Comparison of ENCODE assay signal across 7 cellular contexts in genomic region chr5:171942112-171942516, GRCh38.
DNase-seq lines count a peak whose midpoint lies in the region; ATAC-seq and TF ChIP-seq lines count a peak whose summit lies in the region.
"Not testable (repeated sequence)": the region's sequence is repeated elsewhere in the genome, so short reads cannot be mapped to it uniquely, and the experiment has no call there.

No MANE protein-coding gene starts in this region.

- ATAC-seq in GM18858 (IDR thresholded peaks at IDR 0.05; ENCODE audit: unreplicated experiment), result peak; percentile 42
- peak; percentile 38 for ATAC-seq in GM21390 (IDR thresholded peaks at IDR 0.05; ENCODE audit: unreplicated experiment)
- ATAC-seq in HG02884 (IDR thresholded peaks at IDR 0.05; ENCODE audit: unreplicated experiment), result peak; percentile 46
- ATAC-seq in HG03442 (IDR thresholded peaks at IDR 0.05; ENCODE audit: unreplicated experiment), result peak; percentile 56
- peak; percentile 34 for ATAC-seq in activated B cell treated with CpG ODN at 0.5 μM for 24 hours (ENCODE audit: low read depth)
- peak; percentile 75 for ATAC-seq in central memory CD8-positive, alpha-beta T cell (replicated peaks; ENCODE audit: extremely low read depth, poor library complexity, severe bottlenecking)
- ATAC-seq in naive thymus-derived CD4-positive, alpha-beta T cell, result peak; percentile 29

- H3K36me3 Mint-ChIP-seq in activated B cell treated with CpG ODN at 0.5 μM for 24 hours (ENCODE audit: low read depth), result peaks cover 15% of the 10 kb centered on the region
- H3K36me3 Mint-ChIP-seq in central memory CD8-positive, alpha-beta T cell (ENCODE audit: insufficient read depth), result not testable (repeated sequence)
- peaks cover 0 to 11% (median 0%) of the 10 kb centered on the region in 5 donors for H3K36me3 Mint-ChIP-seq in naive thymus-derived CD4-positive, alpha-beta T cell

- H3K9me3 Mint-ChIP-seq in activated B cell treated with CpG ODN at 0.5 μM for 24 hours; central memory CD8-positive, alpha-beta T cell; naive thymus-derived CD4-positive, alpha-beta T cell: not testable (repeated sequence)

- not testable (repeated sequence) for TF ChIP-seq CTCF in activated B cell treated with CpG ODN at 0.5 μM for 24 hours (IDR thresholded peaks at IDR 0.05)

- not testable (repeated sequence) for DNase-seq in activated B cell treated with CpG ODN at 0.5 μM for 24 hours; central memory CD8-positive, alpha-beta T cell (ENCODE audit: low spot score in 2 of 2); naive thymus-derived CD4-positive, alpha-beta T cell

- POLR2A ChIA-PET in activated B cell treated with CpG ODN at 0.5 μM for 24 hours (lab: Charles Lee), result not testable (repeated sequence)
- POLR2A ChIA-PET in naive thymus-derived CD4-positive, alpha-beta T cell (lab: Charles Lee), result interaction anchor here (1.3 kb wide), 1 partner anchor 20 kb away, joined by 3 read pairs; no protein-coding TSS in a partner anchor

- H3K4me1 ChIP-seq in naive thymus-derived CD4-positive, alpha-beta T cell (ENCODE audit: control insufficient read depth in 2 of 2, insufficient read depth in 2 of 2, low read length in 2 of 2), result not testable (repeated sequence)

- not testable (repeated sequence) for H3K27ac ChIP-seq in naive thymus-derived CD4-positive, alpha-beta T cell (ENCODE audit: low read depth, low read length)

- H3K4me3 ChIP-seq in naive thymus-derived CD4-positive, alpha-beta T cell (ENCODE audit: low read length), result not testable (repeated sequence)

- H3K9me3 ChIP-seq in naive thymus-derived CD4-positive, alpha-beta T cell (ENCODE audit: control insufficient read depth in 2 of 3, low read length in 3 of 3), result not testable (repeated sequence)

- H3K27ac Mint-ChIP-seq in activated B cell treated with CpG ODN at 0.5 μM for 24 hours, result not testable (repeated sequence)
- peak overlapping the region; percentile 70 for H3K27ac Mint-ChIP-seq in central memory CD8-positive, alpha-beta T cell (ENCODE audit: low read depth)
- peak overlapping the region in 2 of 9 donors; percentile 16 to 40 for H3K27ac Mint-ChIP-seq in naive thymus-derived CD4-positive, alpha-beta T cell

- H3K27me3 Mint-ChIP-seq in activated B cell treated with CpG ODN at 0.5 μM for 24 hours; central memory CD8-positive, alpha-beta T cell; naive thymus-derived CD4-positive, alpha-beta T cell: not testable (repeated sequence)

- H3K27me3 ChIP-seq in naive thymus-derived CD4-positive, alpha-beta T cell (ENCODE audit: control insufficient read depth in 2 of 2, insufficient read depth in 2 of 2, low read length in 2 of 2), result not testable (repeated sequence)

- peaks cover 57% of the 10 kb centered on the region for H3K4me1 Mint-ChIP-seq in activated B cell treated with CpG ODN at 0.5 μM for 24 hours
- peaks cover 48% of the 10 kb centered on the region for H3K4me1 Mint-ChIP-seq in central memory CD8-positive, alpha-beta T cell
- H3K4me1 Mint-ChIP-seq in naive thymus-derived CD4-positive, alpha-beta T cell, result peaks cover 15 to 65% (median 49%) of the 10 kb centered on the region in 7 donors

- H3K4me3 Mint-ChIP-seq in activated B cell treated with CpG ODN at 0.5 μM for 24 hours; naive thymus-derived CD4-positive, alpha-beta T cell: not testable (repeated sequence)
- H3K4me3 Mint-ChIP-seq in central memory CD8-positive, alpha-beta T cell, result peak overlapping the region; percentile 32

- CTCF ChIA-PET in activated B cell treated with CpG ODN at 0.5 μM for 24 hours (lab: Charles Lee), result not testable (repeated sequence)
- CTCF ChIA-PET in naive thymus-derived CD4-positive, alpha-beta T cell (lab: Charles Lee), result interaction anchor here (0.6 kb wide), 1 partner anchor 284 kb away, joined by 3 read pairs; no protein-coding TSS in a partner anchor

- H3K36me3 ChIP-seq in naive thymus-derived CD4-positive, alpha-beta T cell (ENCODE audit: control insufficient read depth in 2 of 3, insufficient read depth in 3 of 3, low read length in 3 of 3), result not testable (repeated sequence)

- intact Hi-C loops in activated B cell treated with CpG ODN at 0.5 μM for 24 hours (cut with micrococcal nuclease); naive thymus-derived CD4-positive, alpha-beta T cell (cut with micrococcal nuclease): not testable (repeated sequence)
